ENCODE assay signal across 8 cellular contexts in the genomic region with DNA sequence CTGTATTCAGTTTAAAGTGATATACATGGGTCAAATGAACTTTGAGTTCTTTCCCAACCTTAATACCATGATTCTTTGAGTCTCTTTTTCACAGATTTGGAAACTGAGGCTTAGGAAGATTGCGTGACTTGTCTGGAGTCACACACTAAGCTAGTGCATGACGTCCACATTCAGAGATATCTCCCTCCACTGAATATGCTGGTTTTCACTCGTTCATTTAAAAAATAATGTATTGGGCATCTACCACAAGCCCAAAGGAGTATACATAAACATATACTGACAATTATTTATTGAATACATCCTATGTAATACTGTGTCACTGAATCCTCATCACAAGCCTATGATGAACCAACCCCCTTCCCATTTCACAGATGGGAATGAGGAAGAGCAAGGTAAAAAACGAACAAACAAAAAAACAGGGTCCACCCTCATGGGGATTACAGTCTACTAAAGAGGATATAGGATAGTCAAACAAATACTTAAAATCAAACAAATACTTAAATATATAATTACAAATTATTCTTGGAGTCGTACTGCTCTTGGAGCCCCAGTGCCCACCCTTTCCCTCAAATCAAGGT. TPM values are rescaled to one million over a fixed set of nuclear protein-coding genes. Genes with fewer than 3 reads are reported as not detected.
DNase-seq lines count a peak whose midpoint lies in the region; ATAC-seq, FAIRE-seq and TF ChIP-seq lines count a peak whose summit lies in the region.

No MANE protein-coding gene starts in this region.

- TF ChIP-seq POLR2A in heart left ventricle (IDR thresholded peaks at IDR 0.05) (no peak), vagina (IDR thresholded peaks at IDR 0.05) (no peak)

- no peaks in the 10 kb centered on the region for H3K9me3 Mint-ChIP-seq in activated T-helper 1 cell treated with anti-CD3 and anti-CD28 coated beads, Interleukin-12 subunit alpha, Interleukin-12 subunit beta, Interleukin-2, Interleukin-4 antibody, amounts not matched to agents 30 ng/mL and 10 ng/mL and 1 ng/mL, durations not matched to agents 14 hours and 24 hours and 36 hours

- H3K4me1 ChIP-seq in heart left ventricle: peaks cover 0 to 39% (median 18%) of the 10 kb centered on the region in 12 donors
- H3K4me1 ChIP-seq in mucosa of rectum (ENCODE audit: control insufficient read depth in 2 of 2, insufficient read depth in 2 of 2, low read length in 2 of 2): peaks cover 14 to 33% of the 10 kb centered on the region in 2 donors
- peaks cover 32% of the 10 kb centered on the region for H3K4me1 ChIP-seq in vagina

- H3K9ac ChIP-seq in mucosa of rectum (ENCODE audit: low read depth in 1 of 2, low read length in 2 of 2): no peak overlapping the region

- H3K4me3 ChIP-seq in heart left ventricle: peak overlapping the region in 11 of 12 donors; percentile 74 to 98 (median 82)
- no peak overlapping the region for H3K4me3 ChIP-seq in brain microvascular endothelial cell (ENCODE audit: low read depth, low read length)
- peak overlapping the region; percentile 100 for H3K4me3 ChIP-seq in mucosa of rectum (ENCODE audit: low read length in 2 of 2)
- H3K4me3 ChIP-seq in vagina: peak overlapping the region; percentile 94 to 96

- H3K27me3 ChIP-seq in heart left ventricle (no peaks in the 10 kb centered on the region), brain microvascular endothelial cell (replicated peaks) (no peaks in the 10 kb centered on the region), mucosa of rectum (ENCODE audit: control insufficient read depth in 2 of 2, insufficient read depth in 2 of 2, low read length in 2 of 2) (no peaks in the 10 kb centered on the region), vagina (no peaks in the 10 kb centered on the region)

- H3K36me3 Mint-ChIP-seq in activated T-helper 1 cell treated with anti-CD3 and anti-CD28 coated beads, Interleukin-12 subunit alpha, Interleukin-12 subunit beta, Interleukin-2, Interleukin-4 antibody, amounts not matched to agents 30 ng/mL and 10 ng/mL and 1 ng/mL, durations not matched to agents 14 hours and 24 hours and 36 hours (ENCODE audit: low read depth): peaks cover 6% of the 10 kb centered on the region

- in situ Hi-C loops in brain microvascular endothelial cell (cut with HindIII; ENCODE audit: low pct_ligation_motif_present, low sequenced_read_pairs): no loop called here

- H3K27me3 Mint-ChIP-seq in activated T-helper 1 cell treated with anti-CD3 and anti-CD28 coated beads, Interleukin-12 subunit alpha, Interleukin-12 subunit beta, Interleukin-2, Interleukin-4 antibody, amounts not matched to agents 30 ng/mL and 10 ng/mL and 1 ng/mL, durations not matched to agents 14 hours and 24 hours and 36 hours (ENCODE audit: insufficient read depth): peaks cover 8% of the 10 kb centered on the region

- DNase-seq in heart left ventricle (no peak), Right ventricle myocardium inferior (ENCODE audit: missing footprints) (no peak), brain microvascular endothelial cell (no peak), vagina (ENCODE audit: extremely low spot score in 2 of 2) (no peak), RCC 7860 (ENCODE audit: low spot score) (no peak)
- no peak for DNase-seq in activated CD4-positive, CD25-positive, alpha-beta regulatory T cell treated with anti-CD3 and anti-CD28 coated beads, Interleukin-2, amount 50 U/mL, for 72 hours
- DNase-seq in activated T-helper 1 cell treated with anti-CD3 and anti-CD28 coated beads, Interleukin-12 subunit alpha, Interleukin-12 subunit beta, Interleukin-2, Interleukin-4 antibody, amounts not matched to agents 30 ng/mL and 10 ng/mL and 1 ng/mL, durations not matched to agents 14 hours and 24 hours and 36 hours (ENCODE audit: low spot score): no peak

- intact Hi-C loops in heart left ventricle (cut with DNase I): loop anchor here in 3 of 10 donors (5.0 kb wide), 1 partner anchor 98 kb away; the partner anchor contains the start of genes PLAGL2 (in 3 of the 3) and POFUT1 (in 3 of the 3)
- intact Hi-C loops in Right ventricle myocardium inferior (cut with DNase I): no loop called here
- intact Hi-C loops in vagina (cut with DNase I): no loop called here
- intact Hi-C loops in activated T-helper 1 cell treated with anti-CD3 and anti-CD28 coated beads, Interleukin-12 subunit alpha, Interleukin-12 subunit beta, Interleukin-2, Interleukin-4 antibody, amounts not matched to agents 30 ng/mL and 10 ng/mL and 1 ng/mL, durations not matched to agents 14 hours and 24 hours and 36 hours (cut with micrococcal nuclease): loop anchor here (1.0 to 5.0 kb wide), 5 partner anchors 98 to 249 kb away; partner anchors contain the start of genes ASXL1, PDRG1, PLAGL2 and POFUT1

- ATAC-seq in heart left ventricle (no peak), Right ventricle myocardium inferior (no peak)

- no peaks in the 10 kb centered on the region for H3K9me3 ChIP-seq in heart left ventricle
- H3K9me3 ChIP-seq in mucosa of rectum (ENCODE audit: control insufficient read depth in 2 of 2, low read length in 2 of 2): no peaks in the 10 kb centered on the region
- no peaks in the 10 kb centered on the region for H3K9me3 ChIP-seq in vagina

- H3K4me3 Mint-ChIP-seq in activated T-helper 1 cell treated with anti-CD3 and anti-CD28 coated beads, Interleukin-12 subunit alpha, Interleukin-12 subunit beta, Interleukin-2, Interleukin-4 antibody, amounts not matched to agents 30 ng/mL and 10 ng/mL and 1 ng/mL, durations not matched to agents 14 hours and 24 hours and 36 hours: no peak overlapping the region

- peaks cover 32% of the 10 kb centered on the region for H3K4me1 Mint-ChIP-seq in activated T-helper 1 cell treated with anti-CD3 and anti-CD28 coated beads, Interleukin-12 subunit alpha, Interleukin-12 subunit beta, Interleukin-2, Interleukin-4 antibody, amounts not matched to agents 30 ng/mL and 10 ng/mL and 1 ng/mL, durations not matched to agents 14 hours and 24 hours and 36 hours (ENCODE audit: low read depth)

- whole genome bisulfite sequencing in heart left ventricle, 4 donors: 59 to 62% (median 61%) methylated on average over 5 of the region's 5 CpGs

- TF ChIP-seq CTCF in heart left ventricle (IDR thresholded peaks at IDR 0.05) (no peak), brain microvascular endothelial cell (IDR thresholded peaks at IDR 0.05; ENCODE audit: low read depth, low read length, missing control alignments) (no peak), vagina (IDR thresholded peaks at IDR 0.05) (no peak)

- H3K36me3 ChIP-seq in heart left ventricle (peaks cover 0 to 6% (median 0%) of the 10 kb centered on the region in 9 donors), brain microvascular endothelial cell (replicated peaks) (peaks cover 3% of the 10 kb centered on the region), mucosa of rectum (ENCODE audit: control insufficient read depth in 2 of 2, insufficient read depth in 2 of 2, low read length in 2 of 2) (no peaks in the 10 kb centered on the region), vagina (no peaks in the 10 kb centered on the region)

- H3K27ac ChIP-seq in heart left ventricle (peak overlapping the region in 10 of 12 donors; percentile 94 to 99 (median 98)), brain microvascular endothelial cell (peak overlapping the region; percentile 100), mucosa of rectum (ENCODE audit: low read depth in 2 of 2, low read length in 2 of 2) (peak overlapping the region in 1 of 2 donors; percentile 99), vagina (no peak overlapping the region)

- no peak overlapping the region for H3K27ac Mint-ChIP-seq in activated T-helper 1 cell treated with anti-CD3 and anti-CD28 coated beads, Interleukin-12 subunit alpha, Interleukin-12 subunit beta, Interleukin-2, Interleukin-4 antibody, amounts not matched to agents 30 ng/mL and 10 ng/mL and 1 ng/mL, durations not matched to agents 14 hours and 24 hours and 36 hours

- no peak for FAIRE-seq in RCC 7860 (lab: Jason Lieb, UNC)

RNA-seq across cellular contexts. Expression of gene TM9SF4, which starts 0.6 kb away (rescaled TPM):
- total RNA-seq in heart left ventricle (10 to 100 TPM; 25.6 to 37.9 (median 30.0) TPM), Right ventricle myocardium inferior (25.3 TPM), vagina (32.2 TPM)
- 10 to 100 TPM; 15.7 to 23.5 TPM for polyA plus RNA-seq in heart left ventricle
- 49.5 and 49.6 TPM in 2 replicates for total RNA-seq in activated T-helper 1 cell treated with anti-CD3 and anti-CD28 coated beads, Interleukin-12 subunit alpha, Interleukin-12 subunit beta, Interleukin-2, Interleukin-4 antibody, amounts not matched to agents 30 ng/mL and 10 ng/mL and 1 ng/mL, durations not matched to agents 14 hours and 24 hours and 36 hours

RNA-seq across cellular contexts. Expression of gene HCK, which starts 56.9 kb away (rescaled TPM):
- 10 to 100 TPM in 2 of 9 donors, 1 to 10 TPM in 7; 2.0 to 52.0 (median 4.5) TPM for total RNA-seq in heart left ventricle
- 1 to 10 TPM; 1.4 to 3.7 TPM for polyA plus RNA-seq in heart left ventricle
- total RNA-seq in Right ventricle myocardium inferior: 7.0 TPM
- 10.1 TPM for total RNA-seq in vagina
- 0.22 and 0.23 TPM in 2 replicates for total RNA-seq in activated T-helper 1 cell treated with anti-CD3 and anti-CD28 coated beads, Interleukin-12 subunit alpha, Interleukin-12 subunit beta, Interleukin-2, Interleukin-4 antibody, amounts not matched to agents 30 ng/mL and 10 ng/mL and 1 ng/mL, durations not matched to agents 14 hours and 24 hours and 36 hours
